ENCODE assay signal across 1 cellular context in the genomic region with DNA sequence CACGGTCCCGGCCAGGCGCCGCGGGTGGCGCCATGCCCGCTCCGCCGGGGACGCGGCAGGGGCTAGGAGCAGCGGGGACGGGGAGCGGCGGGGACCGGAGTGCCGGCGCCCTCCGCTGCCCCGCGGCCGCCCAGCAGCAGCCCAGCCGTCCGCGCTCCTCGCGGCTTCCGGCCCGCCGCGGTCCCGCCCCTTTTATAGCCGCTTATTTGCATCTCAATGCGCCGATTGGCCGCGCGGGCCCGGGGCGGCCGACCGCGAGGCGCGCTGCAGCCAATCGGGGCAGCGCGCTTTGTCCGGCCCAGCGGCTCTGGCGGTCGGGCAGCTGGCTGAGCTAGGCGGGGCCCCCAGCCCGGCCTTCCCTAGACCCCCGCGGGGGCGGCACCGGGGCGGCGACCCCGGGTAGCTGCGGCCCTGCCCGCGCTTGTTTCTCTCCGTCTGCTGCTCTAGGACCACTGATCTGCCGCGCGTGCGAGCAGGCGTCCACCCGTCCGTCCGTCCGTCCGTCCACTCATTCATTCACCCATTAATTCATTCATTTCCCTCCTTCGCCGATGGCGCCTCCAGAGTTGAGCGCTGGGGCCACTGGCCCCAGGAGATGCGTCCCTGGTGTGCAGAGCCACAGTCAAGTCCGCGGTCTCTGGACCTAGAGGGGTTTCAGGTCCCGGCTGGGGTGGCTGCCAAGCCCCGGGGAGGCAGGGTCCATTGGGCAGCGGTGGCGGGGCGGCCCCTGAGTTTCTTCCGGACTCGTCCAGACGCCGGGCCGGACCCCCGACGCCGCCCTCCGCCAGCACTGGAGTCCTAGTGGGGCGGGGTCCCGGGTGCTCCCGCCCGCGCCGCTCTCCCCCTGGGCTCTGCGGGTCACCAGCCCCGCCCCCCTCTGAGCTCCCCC.
TF ChIP-seq lines count a peak whose summit lies in the region.

HES6 (minus strand) TSS at position 167 of the 889 bp plus-strand sequence; CDS start at position 34, 133 bp downstream.

TF ChIP-seq in HepG2, 621 proteins besides CTCF, POLR2A, EP300 and RAD21 (continued from another document and continues in another):
- TF ChIP-seq ZNF703 (CRISPR knock-in tag; IDR thresholded peaks at IDR 0.05; ENCODE audit: borderline replicate concordance) (no peak), E2F5 (CRISPR knock-in tag; conservative IDR thresholded peaks at IDR 0.05) (no peak), MTA3 (CRISPR knock-in tag; IDR thresholded peaks at IDR 0.05) (no peak), RCOR2 (CRISPR knock-in tag; IDR thresholded peaks at IDR 0.05) (no peak), CENPBD1 (CRISPR knock-in tag; IDR thresholded peaks at IDR 0.05; ENCODE audit: borderline replicate concordance, low read depth) (no peak), ZNF441 (CRISPR knock-in tag; IDR thresholded peaks at IDR 0.05; ENCODE audit: borderline replicate concordance) (no peak; the same call in none of the 2 replicates), ZC3H13 (CRISPR knock-in tag; IDR thresholded peaks at IDR 0.05) (no peak), MBNL3 (CRISPR knock-in tag; conservative IDR thresholded peaks at IDR 0.05) (no peak), ATF1 (CRISPR knock-in tag; IDR thresholded peaks at IDR 0.05) (no peak), ZNF160 (CRISPR knock-in tag; IDR thresholded peaks at IDR 0.05) (peak; percentile 71; the same call in 1 of the 2 replicates), RXRA (CRISPR knock-in tag; IDR thresholded peaks at IDR 0.05) (0 out of 2 replicates have a peak, but pooled peaks have one; percentile 24), FOXP4 (CRISPR knock-in tag; IDR thresholded peaks at IDR 0.05) (peak; percentile 13; the same call in 1 of the 2 replicates), ZNF775 (CRISPR knock-in tag; IDR thresholded peaks at IDR 0.05; ENCODE audit: borderline replicate concordance) (no peak), CEBPG (CRISPR knock-in tag; IDR thresholded peaks at IDR 0.05) (no peak), XBP1 (CRISPR knock-in tag; IDR thresholded peaks at IDR 0.05) (no peak), ZNF180 (CRISPR knock-in tag; IDR thresholded peaks at IDR 0.05; ENCODE audit: borderline replicate concordance, low read depth) (no peak), ZFAT (CRISPR knock-in tag; conservative IDR thresholded peaks at IDR 0.05) (no peak), SNAI1 (CRISPR knock-in tag; IDR thresholded peaks at IDR 0.05; ENCODE audit: borderline replicate concordance) (no peak), FUBP1 (CRISPR knock-in tag; IDR thresholded peaks at IDR 0.05; ENCODE audit: borderline replicate concordance) (no peak), FIP1L1 (IDR thresholded peaks at IDR 0.05; ENCODE audit: borderline replicate concordance, insufficient read depth, low read depth, low read length) (no peak), ZNF552 (CRISPR knock-in tag; IDR thresholded peaks at IDR 0.05; ENCODE audit: borderline replicate concordance) (no peak), HDAC6 (IDR thresholded peaks at IDR 0.05; ENCODE audit: low read depth, low read length) (no peak), HDAC1 (CRISPR knock-in tag; IDR thresholded peaks at IDR 0.05) (no peak)
- TF ChIP-seq, protein P1, sequence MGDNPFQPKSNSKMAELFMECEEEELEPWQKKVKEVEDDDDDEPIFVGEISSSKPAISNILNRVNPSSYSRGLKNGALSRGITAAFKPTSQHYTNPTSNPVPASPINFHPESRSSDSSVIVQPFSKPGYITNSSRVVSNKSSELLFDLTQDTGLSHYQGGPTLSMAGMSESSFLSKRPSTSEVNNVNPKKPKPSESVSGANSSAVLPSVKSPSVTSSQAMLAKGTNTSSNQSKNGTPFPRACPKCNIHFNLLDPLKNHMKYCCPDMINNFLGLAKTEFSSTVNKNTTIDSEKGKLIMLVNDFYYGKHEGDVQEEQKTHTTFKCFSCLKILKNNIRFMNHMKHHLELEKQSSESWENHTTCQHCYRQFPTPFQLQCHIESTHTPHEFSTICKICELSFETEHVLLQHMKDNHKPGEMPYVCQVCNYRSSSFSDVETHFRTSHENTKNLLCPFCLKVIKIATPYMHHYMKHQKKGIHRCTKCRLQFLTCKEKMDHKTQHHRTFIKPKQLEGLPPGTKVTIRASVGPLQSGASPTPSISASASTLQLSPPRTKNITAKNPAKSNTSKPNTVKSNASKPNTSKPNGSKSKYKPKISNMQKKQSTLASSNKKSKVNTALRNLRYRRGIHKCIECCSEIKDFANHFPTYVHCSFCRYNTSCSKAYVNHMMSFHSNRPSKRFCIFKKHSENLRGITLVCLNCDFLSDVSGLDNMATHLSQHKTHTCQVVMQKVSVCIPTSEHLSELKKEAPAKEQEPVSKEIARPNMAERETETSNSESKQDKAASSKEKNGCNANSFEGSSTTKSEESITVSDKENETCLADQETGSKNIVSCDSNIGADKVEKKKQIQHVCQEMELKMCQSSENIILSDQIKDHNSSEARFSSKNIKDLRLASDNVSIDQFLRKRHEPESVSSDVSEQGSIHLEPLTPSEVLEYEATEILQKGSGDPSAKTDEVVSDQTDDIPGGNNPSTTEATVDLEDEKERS (CRISPR knock-in tag; IDR thresholded peaks at IDR 0.05), result no peak
- TF ChIP-seq, protein P2, sequence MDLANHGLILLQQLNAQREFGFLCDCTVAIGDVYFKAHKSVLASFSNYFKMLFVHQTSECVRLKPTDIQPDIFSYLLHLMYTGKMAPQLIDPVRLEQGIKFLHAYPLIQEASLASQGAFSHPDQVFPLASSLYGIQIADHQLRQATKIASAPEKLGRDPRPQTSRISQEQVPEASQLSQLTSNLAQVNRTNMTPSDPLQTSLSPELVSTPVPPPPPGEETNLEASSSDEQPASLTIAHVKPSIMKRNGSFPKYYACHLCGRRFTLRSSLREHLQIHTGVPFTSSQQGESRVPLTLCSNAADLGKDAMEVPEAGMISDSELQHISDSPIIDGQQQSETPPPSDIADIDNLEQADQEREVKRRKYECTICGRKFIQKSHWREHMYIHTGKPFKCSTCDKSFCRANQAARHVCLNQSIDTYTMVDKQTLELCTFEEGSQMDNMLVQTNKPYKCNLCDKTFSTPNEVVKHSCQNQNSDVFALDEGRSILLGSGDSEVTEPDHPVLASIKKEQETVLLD (CRISPR knock-in tag; IDR thresholded peaks at IDR 0.05; ENCODE audit: low read depth), result no peak
- TF ChIP-seq, protein P3, sequence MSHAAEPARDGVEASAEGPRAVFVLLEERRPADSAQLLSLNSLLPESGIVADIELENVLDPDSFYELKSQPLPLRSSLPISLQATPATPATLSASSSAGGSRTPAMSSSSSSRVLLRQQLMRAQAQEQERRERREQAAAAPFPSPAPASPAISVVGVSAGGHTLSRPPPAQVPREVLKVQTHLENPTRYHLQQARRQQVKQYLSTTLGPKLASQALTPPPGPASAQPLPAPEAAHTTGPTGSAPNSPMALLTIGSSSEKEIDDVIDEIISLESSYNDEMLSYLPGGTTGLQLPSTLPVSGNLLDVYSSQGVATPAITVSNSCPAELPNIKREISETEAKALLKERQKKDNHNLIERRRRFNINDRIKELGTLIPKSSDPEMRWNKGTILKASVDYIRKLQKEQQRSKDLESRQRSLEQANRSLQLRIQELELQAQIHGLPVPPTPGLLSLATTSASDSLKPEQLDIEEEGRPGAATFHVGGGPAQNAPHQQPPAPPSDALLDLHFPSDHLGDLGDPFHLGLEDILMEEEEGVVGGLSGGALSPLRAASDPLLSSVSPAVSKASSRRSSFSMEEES (CRISPR knock-in tag; IDR thresholded peaks at IDR 0.05), result no peak
- TF ChIP-seq, protein P4, sequence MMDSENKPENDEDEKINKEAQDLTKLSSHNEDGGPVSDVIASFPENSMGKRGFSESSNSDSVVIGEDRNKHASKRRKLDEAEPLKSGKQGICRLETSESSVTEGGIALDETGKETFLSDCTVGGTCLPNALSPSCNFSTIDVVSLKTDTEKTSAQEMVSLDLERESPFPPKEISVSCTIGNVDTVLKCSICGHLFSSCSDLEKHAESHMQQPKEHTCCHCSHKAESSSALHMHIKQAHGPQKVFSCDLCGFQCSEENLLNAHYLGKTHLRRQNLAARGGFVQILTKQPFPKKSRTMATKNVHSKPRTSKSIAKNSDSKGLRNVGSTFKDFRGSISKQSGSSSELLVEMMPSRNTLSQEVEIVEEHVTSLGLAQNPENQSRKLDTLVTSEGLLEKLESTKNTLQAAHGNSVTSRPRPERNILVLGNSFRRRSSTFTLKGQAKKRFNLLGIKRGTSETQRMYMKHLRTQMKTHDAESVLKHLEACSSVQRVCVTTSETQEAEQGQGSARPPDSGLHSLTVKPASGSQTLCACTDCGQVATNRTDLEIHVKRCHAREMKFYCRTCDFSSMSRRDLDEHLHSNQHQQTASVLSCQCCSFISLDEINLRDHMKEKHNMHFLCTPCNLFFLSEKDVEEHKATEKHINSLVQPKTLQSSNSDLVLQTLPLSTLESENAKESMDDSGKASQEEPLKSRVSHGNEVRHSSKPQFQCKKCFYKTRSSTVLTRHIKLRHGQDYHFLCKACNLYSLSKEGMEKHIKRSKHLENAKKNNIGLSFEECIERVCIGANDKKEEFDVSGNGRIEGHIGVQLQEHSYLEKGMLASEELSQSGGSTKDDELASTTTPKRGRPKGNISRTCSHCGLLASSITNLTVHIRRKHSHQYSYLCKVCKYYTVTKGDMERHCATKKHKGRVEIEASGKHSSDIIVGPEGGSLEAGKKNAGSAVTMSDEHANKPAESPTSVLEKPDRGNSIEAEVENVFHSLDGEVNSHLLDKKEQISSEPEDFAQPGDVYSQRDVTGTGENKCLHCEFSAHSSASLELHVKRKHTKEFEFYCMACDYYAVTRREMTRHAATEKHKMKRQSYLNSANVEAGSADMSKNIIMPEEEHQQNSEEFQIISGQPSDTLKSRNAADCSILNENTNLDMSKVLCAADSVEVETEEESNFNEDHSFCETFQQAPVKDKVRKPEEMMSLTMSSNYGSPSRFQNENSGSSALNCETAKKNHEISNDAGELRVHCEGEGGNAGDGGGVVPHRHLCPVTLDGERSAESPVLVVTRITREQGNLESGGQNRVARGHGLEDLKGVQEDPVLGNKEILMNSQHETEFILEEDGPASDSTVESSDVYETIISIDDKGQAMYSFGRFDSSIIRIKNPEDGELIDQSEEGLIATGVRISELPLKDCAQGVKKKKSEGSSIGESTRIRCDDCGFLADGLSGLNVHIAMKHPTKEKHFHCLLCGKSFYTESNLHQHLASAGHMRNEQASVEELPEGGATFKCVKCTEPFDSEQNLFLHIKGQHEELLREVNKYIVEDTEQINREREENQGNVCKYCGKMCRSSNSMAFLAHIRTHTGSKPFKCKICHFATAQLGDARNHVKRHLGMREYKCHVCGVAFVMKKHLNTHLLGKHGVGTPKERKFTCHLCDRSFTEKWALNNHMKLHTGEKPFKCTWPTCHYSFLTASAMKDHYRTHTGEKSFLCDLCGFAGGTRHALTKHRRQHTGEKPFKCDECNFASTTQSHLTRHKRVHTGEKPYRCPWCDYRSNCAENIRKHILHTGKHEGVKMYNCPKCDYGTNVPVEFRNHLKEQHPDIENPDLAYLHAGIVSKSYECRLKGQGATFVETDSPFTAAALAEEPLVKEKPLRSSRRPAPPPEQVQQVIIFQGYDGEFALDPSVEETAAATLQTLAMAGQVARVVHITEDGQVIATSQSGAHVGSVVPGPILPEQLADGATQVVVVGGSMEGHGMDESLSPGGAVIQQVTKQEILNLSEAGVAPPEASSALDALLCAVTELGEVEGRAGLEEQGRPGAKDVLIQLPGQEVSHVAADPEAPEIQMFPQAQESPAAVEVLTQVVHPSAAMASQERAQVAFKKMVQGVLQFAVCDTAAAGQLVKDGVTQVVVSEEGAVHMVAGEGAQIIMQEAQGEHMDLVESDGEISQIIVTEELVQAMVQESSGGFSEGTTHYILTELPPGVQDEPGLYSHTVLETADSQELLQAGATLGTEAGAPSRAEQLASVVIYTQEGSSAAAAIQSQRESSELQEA (CRISPR knock-in tag; IDR thresholded peaks at IDR 0.05; ENCODE audit: not compliant biosample characterization), result no peak
- TF ChIP-seq, protein P5, sequence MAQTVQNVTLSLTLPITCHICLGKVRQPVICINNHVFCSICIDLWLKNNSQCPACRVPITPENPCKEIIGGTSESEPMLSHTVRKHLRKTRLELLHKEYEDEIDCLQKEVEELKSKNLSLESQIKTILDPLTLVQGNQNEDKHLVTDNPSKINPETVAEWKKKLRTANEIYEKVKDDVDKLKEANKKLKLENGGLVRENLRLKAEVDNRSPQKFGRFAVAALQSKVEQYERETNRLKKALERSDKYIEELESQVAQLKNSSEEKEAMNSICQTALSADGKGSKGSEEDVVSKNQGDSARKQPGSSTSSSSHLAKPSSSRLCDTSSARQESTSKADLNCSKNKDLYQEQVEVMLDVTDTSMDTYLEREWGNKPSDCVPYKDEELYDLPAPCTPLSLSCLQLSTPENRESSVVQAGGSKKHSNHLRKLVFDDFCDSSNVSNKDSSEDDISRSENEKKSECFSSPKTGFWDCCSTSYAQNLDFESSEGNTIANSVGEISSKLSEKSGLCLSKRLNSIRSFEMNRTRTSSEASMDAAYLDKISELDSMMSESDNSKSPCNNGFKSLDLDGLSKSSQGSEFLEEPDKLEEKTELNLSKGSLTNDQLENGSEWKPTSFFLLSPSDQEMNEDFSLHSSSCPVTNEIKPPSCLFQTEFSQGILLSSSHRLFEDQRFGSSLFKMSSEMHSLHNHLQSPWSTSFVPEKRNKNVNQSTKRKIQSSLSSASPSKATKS (CRISPR knock-in tag; IDR thresholded peaks at IDR 0.05), result no peak
